In genomic region chr2:47682231-47682749, GRCh38 we compare ENCODE assay signal across 24 cellular contexts.
DNase-seq lines count a peak whose midpoint lies in the region; ATAC-seq and TF ChIP-seq lines count a peak whose summit lies in the region.
"Had no signal": no experiment of that assay in that cellular context is flagged by ENCODE, and none has a peak within 500 bp of the region (broad histone marks: within the 10 kb centered on the region; RNA-seq: fewer than 3 reads in every experiment).

No MANE protein-coding gene starts in this region.

- no peak overlapping the region for H3K4me3 ChIP-seq in HEK293 (ENCODE audit: low read depth, low read length)
- H3K4me3 ChIP-seq in fibroblast of mammary gland (ENCODE audit: control insufficient read depth, low read depth, low read length): no peak overlapping the region
- no peak overlapping the region for H3K4me3 ChIP-seq in naive thymus-derived CD4-positive, alpha-beta T cell (ENCODE audit: low read length)
- H3K4me3 ChIP-seq: A549; BLaER1 treated with 17β-estradiol and CSF1 and Interleukin-3, amounts not matched to agents 10 nM and 100 nM; GM12878; GM23338 had no signal

- peaks cover 0 to 3% (median 0%) of the 10 kb centered on the region in 11 donors for H3K9me3 Mint-ChIP-seq in naive thymus-derived CD4-positive, alpha-beta T cell
- H3K9me3 Mint-ChIP-seq: CD4-positive, alpha-beta T cell; CD8-positive, alpha-beta memory T cell; GM23338; HFFc6 had no signal

- H3K4me1 ChIP-seq in HEK293 (ENCODE audit: control insufficient read depth, insufficient read depth, low read length): no peaks in the 10 kb centered on the region
- no peaks in the 10 kb centered on the region for H3K4me1 ChIP-seq in naive thymus-derived CD4-positive, alpha-beta T cell (ENCODE audit: control insufficient read depth in 2 of 2, insufficient read depth in 2 of 2, low read length in 2 of 2)
- H3K4me1 ChIP-seq: A549, BE2C had no signal

- CTCF ChIA-PET in HEK293 (lab: Yijun Ruan, JAX): interaction anchor here (0.6 kb wide), 1 partner anchor 56 kb away, joined by 5 read pairs; no protein-coding TSS in a partner anchor
- CTCF ChIA-PET in naive thymus-derived CD4-positive, alpha-beta T cell (lab: Charles Lee): no interaction called here

- peak; percentile 19 for DNase-seq in dermis blood vessel endothelial cell
- DNase-seq in fibroblast of mammary gland (ENCODE audit: low read depth): peak; percentile 7
- DNase-seq in naive thymus-derived CD4-positive, alpha-beta T cell: no peak
- DNase-seq: ACHN; AML-193; BE2C; CD4-positive, alpha-beta T cell; CD8-positive, alpha-beta memory T cell; DMS 273 treated with DMSO at 0.1 percent for 48 hours; DMS79; EL; GDM1; H9; HFFc6 had no signal

- no peaks in the 10 kb centered on the region for H3K36me3 ChIP-seq in HEK293 (ENCODE audit: control insufficient read depth in 2 of 2, insufficient read depth in 1 of 2, low read length in 2 of 2)
- H3K36me3 ChIP-seq in naive thymus-derived CD4-positive, alpha-beta T cell (ENCODE audit: control insufficient read depth in 2 of 3, insufficient read depth in 3 of 3, low read length in 3 of 3): no peaks in the 10 kb centered on the region
- H3K36me3 ChIP-seq: BE2C; BLaER1 treated with 17β-estradiol and CSF1 and Interleukin-3, amounts not matched to agents 10 nM and 100 nM had no signal

- no peaks in the 10 kb centered on the region for H3K9me3 ChIP-seq in HEK293 (ENCODE audit: control insufficient read depth, insufficient read depth, low read depth, low read length)
- H3K9me3 ChIP-seq in naive thymus-derived CD4-positive, alpha-beta T cell (ENCODE audit: control insufficient read depth in 2 of 3, low read length in 3 of 3): no peaks in the 10 kb centered on the region
- H3K9me3 ChIP-seq: A549, BE2C had no signal

- H3K4me3 Mint-ChIP-seq in naive thymus-derived CD4-positive, alpha-beta T cell: no peak overlapping the region
- H3K4me3 Mint-ChIP-seq: CD14-positive monocyte; CD4-positive, alpha-beta T cell; CD8-positive, alpha-beta memory T cell; GM23338; H9; HFFc6 had no signal

- POLR2A ChIA-PET in HEK293 (lab: Yijun Ruan, JAX): interaction anchor here (0.7 kb wide), 2 partner anchors 101 to 767 kb away, joined by 3 to 4 read pairs; partner anchors contain the start of genes MCFD2 and MSH6
- POLR2A ChIA-PET in naive thymus-derived CD4-positive, alpha-beta T cell (lab: Charles Lee): no interaction called here

- H3K4me1 Mint-ChIP-seq in naive thymus-derived CD4-positive, alpha-beta T cell: no peaks in the 10 kb centered on the region
- H3K4me1 Mint-ChIP-seq: CD14-positive monocyte; CD8-positive, alpha-beta memory T cell had no signal

- peaks cover 0 to 4% (median 0%) of the 10 kb centered on the region in 5 donors for H3K27me3 Mint-ChIP-seq in naive thymus-derived CD4-positive, alpha-beta T cell
- H3K27me3 Mint-ChIP-seq: CD4-positive, alpha-beta T cell had no signal

- intact Hi-C loops in naive thymus-derived CD4-positive, alpha-beta T cell (cut with micrococcal nuclease): no loop called here

- no peak overlapping the region for H3K27ac Mint-ChIP-seq in naive thymus-derived CD4-positive, alpha-beta T cell
- H3K27ac Mint-ChIP-seq: CD14-positive monocyte; CD4-positive, alpha-beta T cell; GM23338; H9; HFFc6 had no signal

- no peaks in the 10 kb centered on the region for H3K36me3 Mint-ChIP-seq in naive thymus-derived CD4-positive, alpha-beta T cell
- H3K36me3 Mint-ChIP-seq: CD14-positive monocyte had no signal

- H3K27ac ChIP-seq in HEK293 (ENCODE audit: extremely low read depth, low read depth, low read length): no peak overlapping the region
- H3K27ac ChIP-seq in naive thymus-derived CD4-positive, alpha-beta T cell (ENCODE audit: low read depth, low read length): no peak overlapping the region
- H3K27ac ChIP-seq: 22Rv1; A549; BLaER1 treated with 17β-estradiol and CSF1 and Interleukin-3, amounts not matched to agents 10 nM and 100 nM had no signal

- no peaks in the 10 kb centered on the region for H3K27me3 ChIP-seq in naive thymus-derived CD4-positive, alpha-beta T cell (ENCODE audit: control insufficient read depth in 2 of 2, insufficient read depth in 2 of 2, low read length in 2 of 2)
- H3K27me3 ChIP-seq: BE2C; BLaER1 treated with 17β-estradiol and CSF1 and Interleukin-3, amounts not matched to agents 10 nM and 100 nM had no signal

- ATAC-seq in HG02759 (IDR thresholded peaks at IDR 0.05; ENCODE audit: unreplicated experiment) (no peak), HG03469 (IDR thresholded peaks at IDR 0.05; ENCODE audit: unreplicated experiment) (no peak)
- no peak for ATAC-seq in naive thymus-derived CD4-positive, alpha-beta T cell
- ATAC-seq: A549, GM12878, GM23338, HCT116 had no signal

- TF ChIP-seq CTCF in HEK293 (tag by site-specific recombination; IDR thresholded peaks at IDR 0.05): no peak
- no peak for TF ChIP-seq CTCF in fibroblast of mammary gland (conservative IDR thresholded peaks at IDR 0.05; ENCODE audit: control insufficient read depth, insufficient read depth, low read depth, low read length)

TF ChIP-seq in HEK293, 187 proteins besides CTCF, POLR2A, EP300 and RAD21:
- TF ChIP-seq ZBTB6 (tag by site-specific recombination; IDR thresholded peaks at IDR 0.05) (0 out of 2 replicates have a peak, but pooled peaks have one; percentile 19), ZNF174 (tag by site-specific recombination; IDR thresholded peaks at IDR 0.05) (no peak), ZNF580 (tag by site-specific recombination; IDR thresholded peaks at IDR 0.05) (no peak)
TF ChIP-seq in HEK293: peak in this region for 1.

Comparison
In these comparisons a context has a peak if more than half of its experiments do, and no peak if none do; other contexts are left out.
1. DNase-seq: peak in dermis blood vessel endothelial cell (single experiment) and fibroblast of mammary gland (single experiment); none in naive thymus-derived CD4-positive, alpha-beta T cell (0 of 9).